In genomic region chr3:140219923-140220452, GRCh38 we compare ENCODE assay signal across 15 cellular contexts.
DNase-seq lines count a peak whose midpoint lies in the region; ATAC-seq, FAIRE-seq and TF ChIP-seq lines count a peak whose summit lies in the region.
"Had no signal": no experiment of that assay in that cellular context is flagged by ENCODE, and none has a peak within 500 bp of the region (broad histone marks: within the 10 kb centered on the region; RNA-seq: fewer than 3 reads in every experiment).

No MANE protein-coding gene starts in this region.

- H3K9me3 Mint-ChIP-seq in endodermal cell: peaks cover 16% of the 10 kb centered on the region
- H3K9me3 Mint-ChIP-seq: stimulated activated naive CD8-positive, alpha-beta T cell treated with anti-CD3 and anti-CD28 coated beads, Interleukin-15, amount 100 ng/mL, for 72 hours had no signal

- FAIRE-seq in GM12891 (lab: Jason Lieb, UNC): peak; percentile 51
- FAIRE-seq: GM12892 had no signal

- DNase-seq in AG09319 (ENCODE audit: extremely low read depth, low read depth) (no peak), GM12891 (ENCODE audit: insufficient read length, low spot score) (peak; percentile 6), M059J (ENCODE audit: low read depth) (peak; percentile 42), endodermal cell (peak; percentile 71), left lung (no peak), COLO829 (ENCODE audit: low spot score) (no peak), hepatic stellate cell (ENCODE audit: low spot score) (no peak)
- DNase-seq: activated gamma-delta T cell treated with Interleukin-2 at 50 U/mL for 16 hours; CD4-positive, alpha-beta memory T cell; MV-4-11; stimulated activated CD4-positive, alpha-beta T cell treated with anti-CD3 and anti-CD28 coated beads, Interleukin-4, amount 100 ng/mL, for 24 hours; stimulated activated naive CD8-positive, alpha-beta T cell treated with anti-CD3 and anti-CD28 coated beads, Interleukin-15, amount 100 ng/mL, for 72 hours had no signal

- intact Hi-C loops in left lung (cut with DNase I): no loop called here

- peaks cover 16% of the 10 kb centered on the region for H3K9me3 ChIP-seq in endodermal cell (ENCODE audit: control insufficient read depth, low read length)
- no peaks in the 10 kb centered on the region for H3K9me3 ChIP-seq in left lung
- H3K9me3 ChIP-seq: mucosa of descending colon had no signal

- H3K4me1 ChIP-seq in endodermal cell (ENCODE audit: control insufficient read depth, insufficient read depth, low read length) (peaks cover 14% of the 10 kb centered on the region), left lung (no peaks in the 10 kb centered on the region)

- H3K4me3 ChIP-seq in endodermal cell (ENCODE audit: low read length): no peak overlapping the region
- no peak overlapping the region for H3K4me3 ChIP-seq in left lung
- H3K4me3 ChIP-seq: mucosa of descending colon had no signal

- ATAC-seq in left lung (no peak), GM21360 (IDR thresholded peaks at IDR 0.05; ENCODE audit: unreplicated experiment) (no peak)
- ATAC-seq: mucosa of descending colon; stimulated activated naive CD8-positive, alpha-beta T cell treated with anti-CD3 and anti-CD28 coated beads, Interleukin-15, amount 100 ng/mL, for 72 hours had no signal

- no peaks in the 10 kb centered on the region for H3K27me3 Mint-ChIP-seq in endodermal cell (ENCODE audit: insufficient read depth)

- no peak overlapping the region for H3K27ac ChIP-seq in endodermal cell (ENCODE audit: low read depth, low read length)
- H3K27ac ChIP-seq in left lung: no peak overlapping the region

- no peak overlapping the region for H3K9ac ChIP-seq in endodermal cell (ENCODE audit: extremely low read depth, low read length, poor library complexity, severe bottlenecking)

- TF ChIP-seq CTCF in AG09319 (IDR thresholded peaks at IDR 0.05; ENCODE audit: low read depth, low read length): peak; percentile 18; the same call in 1 of the 2 replicates
- TF ChIP-seq CTCF in endodermal cell (conservative IDR thresholded peaks at IDR 0.05): peak; percentile 78
- no peak for TF ChIP-seq CTCF in left lung (IDR thresholded peaks at IDR 0.05)

- no peaks in the 10 kb centered on the region for H3K27me3 ChIP-seq in endodermal cell (ENCODE audit: control insufficient read depth, insufficient read depth, low read length, poor library complexity, severe bottlenecking)
- no peaks in the 10 kb centered on the region for H3K27me3 ChIP-seq in left lung

- H3K27ac Mint-ChIP-seq in endodermal cell: no peak overlapping the region
- H3K27ac Mint-ChIP-seq: CD4-positive, alpha-beta memory T cell; stimulated activated naive CD8-positive, alpha-beta T cell treated with anti-CD3 and anti-CD28 coated beads, Interleukin-15, amount 100 ng/mL, for 72 hours had no signal

- WGBS in endodermal cell (ENCODE audit: insufficient coverage in 1 of 2, insufficient read length in 1 of 2), 2 experiments: 93% methylated on average over 2 of the region's 2 CpGs; no CpG with 5 or more reads in 1 of the 2 experiments

- no peak overlapping the region for H3K4me3 Mint-ChIP-seq in endodermal cell
- H3K4me3 Mint-ChIP-seq: CD4-positive, alpha-beta memory T cell; stimulated activated naive CD8-positive, alpha-beta T cell treated with anti-CD3 and anti-CD28 coated beads, Interleukin-15, amount 100 ng/mL, for 72 hours had no signal

- H3K4me1 Mint-ChIP-seq in endodermal cell: peaks cover 24% of the 10 kb centered on the region
- H3K4me1 Mint-ChIP-seq: CD4-positive, alpha-beta memory T cell; stimulated activated naive CD8-positive, alpha-beta T cell treated with anti-CD3 and anti-CD28 coated beads, Interleukin-15, amount 100 ng/mL, for 72 hours had no signal

- no peak for TF ChIP-seq POLR2A in GM12891 (IDR thresholded peaks at IDR 0.05; ENCODE audit: low read depth, low read length)

- peaks cover 3% of the 10 kb centered on the region for H3K36me3 Mint-ChIP-seq in endodermal cell (ENCODE audit: low read depth)
- H3K36me3 Mint-ChIP-seq: CD4-positive, alpha-beta memory T cell had no signal

- H3K36me3 ChIP-seq in endodermal cell (ENCODE audit: control insufficient read depth, insufficient read depth, low read length) (no peaks in the 10 kb centered on the region), left lung (no peaks in the 10 kb centered on the region)

TF ChIP-seq in GM12891, 5 proteins besides CTCF, POLR2A, EP300 and RAD21:
- no peak for TF ChIP-seq SPI1 (IDR thresholded peaks at IDR 0.05; ENCODE audit: low read depth, low read length)
- no peak for TF ChIP-seq POLR2AphosphoS5 (IDR thresholded peaks at IDR 0.05; ENCODE audit: low read depth, low read length)
- no peak for TF ChIP-seq POU2F2 (IDR thresholded peaks at IDR 0.05; ENCODE audit: low read depth, low read length)
- TF ChIP-seq PAX5 (IDR thresholded peaks at IDR 0.05; ENCODE audit: insufficient read depth, low read length, severe bottlenecking): no peak
- TF ChIP-seq TAF1 (IDR thresholded peaks at IDR 0.05; ENCODE audit: low read depth, low read length): no peak

Comparison
In these comparisons a context has a peak if more than half of its experiments do, and no peak if none do; other contexts are left out.
1. DNase-seq: peak in GM12891 (single experiment), M059J (single experiment) and endodermal cell (single experiment); none in AG09319 (single experiment), left lung (0 of 2), COLO829 (single experiment) and hepatic stellate cell (single experiment).
2. CTCF ChIP-seq: peak in AG09319 (single experiment) and endodermal cell (single experiment); none in left lung (0 of 2).